8 cellular contexts compared by ENCODE assay signal in genomic region chr20:11676618-11677289, GRCh38.
DNase-seq lines count a peak whose midpoint lies in the region; ATAC-seq, FAIRE-seq and TF ChIP-seq lines count a peak whose summit lies in the region.

No MANE protein-coding gene starts in this region.

- H3K36me3 ChIP-seq in bronchial epithelial cell (ENCODE audit: control insufficient read depth, insufficient read depth, low read length) (no peaks in the 10 kb centered on the region), upper lobe of left lung (no peaks in the 10 kb centered on the region)

- no peaks in the 10 kb centered on the region for H3K27me3 ChIP-seq in bronchial epithelial cell (ENCODE audit: control insufficient read depth, insufficient read depth, low read length)
- no peaks in the 10 kb centered on the region for H3K27me3 ChIP-seq in upper lobe of left lung

- 49 to 54% methylated on average over 3 of the region's 3 CpGs for WGBS in upper lobe of left lung, 2 donors

- FAIRE-seq in bronchial epithelial cell (lab: Jason Lieb, UNC): no peak

- H3K4me3 ChIP-seq in bronchial epithelial cell (ENCODE audit: low read depth, low read length) (no peak overlapping the region), upper lobe of left lung (no peak overlapping the region)

- TF ChIP-seq CTCF in bronchial epithelial cell (IDR thresholded peaks at IDR 0.05; ENCODE audit: insufficient read depth, low read length, severe bottlenecking) (peak; percentile 78), upper lobe of left lung (IDR thresholded peaks at IDR 0.05) (peak; percentile 56 to 79 (median 67))

- no peak overlapping the region for H3K27ac ChIP-seq in upper lobe of left lung

- DNase-seq in COLO668 (lab: John Stamatoyannopoulos, UW; ENCODE audit: unreplicated experiment): peak; percentile 50
- peak; percentile 16 for DNase-seq in NCI-H510A (lab: John Stamatoyannopoulos, UW)
- DNase-seq in bronchial epithelial cell (ENCODE audit: low read depth): peak; percentile 35
- peak; percentile 50 for DNase-seq in left lobe of liver (ENCODE audit: low spot score)
- DNase-seq in upper lobe of left lung: no peak
- DNase-seq in NCI-H2227 (lab: John Stamatoyannopoulos, UW; ENCODE audit: unreplicated experiment): no peak

- ATAC-seq in GM19463 (IDR thresholded peaks at IDR 0.05; ENCODE audit: unreplicated experiment) (peak; percentile 73), left lobe of liver (peak; percentile 100), upper lobe of left lung (ENCODE audit: low FRiP score in 2 of 2) (peak; percentile 71 to 90), GM18870 (IDR thresholded peaks at IDR 0.05; ENCODE audit: unreplicated experiment) (no peak)

- no peak for TF ChIP-seq POLR2A in upper lobe of left lung (IDR thresholded peaks at IDR 0.05)

- peaks cover 0 to 4% (median 1%) of the 10 kb centered on the region in 4 donors for H3K4me1 ChIP-seq in upper lobe of left lung

- H3K9me3 ChIP-seq in upper lobe of left lung: no peaks in the 10 kb centered on the region

- no peak for TF ChIP-seq EP300 in upper lobe of left lung (IDR thresholded peaks at IDR 0.05)

Comparison
In these comparisons a context has a peak if more than half of its experiments do, and no peak if none do; other contexts are left out.
1. DNase-seq: peak in COLO668 (single experiment), NCI-H510A (single experiment), bronchial epithelial cell (single experiment) and left lobe of liver (single experiment); none in upper lobe of left lung (0 of 2) and NCI-H2227 (single experiment).